In the genomic region with DNA sequence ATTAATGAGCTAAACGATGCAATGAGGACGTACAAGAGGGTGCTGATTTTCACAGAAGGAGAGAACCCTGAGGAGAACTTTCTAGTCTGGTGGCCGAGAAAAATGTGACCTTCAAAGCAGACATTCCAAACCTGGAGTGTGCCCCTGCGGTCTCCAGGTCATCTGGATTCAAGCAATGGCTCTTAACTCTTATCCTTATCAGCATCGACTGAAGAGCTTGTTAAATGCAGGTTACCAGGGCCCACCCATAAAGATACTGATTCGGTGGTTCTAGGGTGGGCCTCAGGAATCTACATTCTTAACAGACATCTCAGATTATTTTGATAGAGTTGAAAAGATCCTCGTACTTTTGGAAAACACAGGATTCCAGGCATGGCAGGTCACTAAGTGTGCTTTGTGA, we compare ENCODE assay signal across 24 cellular contexts.
A peak's percentile ranks its signal among the peaks of the same experiment; 100 is the strongest.
DNase-seq lines count a peak whose midpoint lies in the region; ATAC-seq, FAIRE-seq and TF ChIP-seq lines count a peak whose summit lies in the region.
"Had no signal": no experiment of that assay in that cellular context is flagged by ENCODE, and none has a peak within 500 bp of the region (broad histone marks: within the 10 kb centered on the region; RNA-seq: fewer than 3 reads in every experiment).

No MANE protein-coding gene starts in this region.

- H3K4me1 Mint-ChIP-seq in effector memory CD8-positive, alpha-beta T cell (ENCODE audit: low read depth in 2 of 2): peaks cover 12 to 16% of the 10 kb centered on the region in 2 donors
- H3K4me1 Mint-ChIP-seq: CD14-positive monocyte had no signal

- TF ChIP-seq CTCF in HepG2 (CRISPR knock-in tag; IDR thresholded peaks at IDR 0.05): no peak
- TF ChIP-seq CTCF in right lobe of liver (IDR thresholded peaks at IDR 0.05): no peak
- no peak for TF ChIP-seq CTCF in upper lobe of right lung (IDR thresholded peaks at IDR 0.05)

- no peak overlapping the region for H3K18ac ChIP-seq in mesendoderm (ENCODE audit: low read length)

- CTCF ChIA-PET in HepG2 (lab: Yijun Ruan, JAX; ENCODE audit: low intra/inter-chr PET ratio, low total read pairs): no interaction called here

- no peak overlapping the region for H3K23ac ChIP-seq in mesendoderm (ENCODE audit: low read length)

- WGBS in HepG2 (ENCODE audit: low lambda C conversion rate): 84% methylated on average over 7 of the region's 7 CpGs
- WGBS in right lobe of liver (ENCODE audit: insufficient coverage, low coverage, low lambda C conversion rate, missing lambda C conversion rate): 77% methylated on average over 6 of the region's 7 CpGs
- WGBS in mesendoderm (ENCODE audit: extremely low coverage, insufficient coverage, low lambda C conversion rate): no CpG with 5 or more reads among the region's 7 CpGs

- no peak overlapping the region for H4K5ac ChIP-seq in mesendoderm (ENCODE audit: low read length)

- no peak overlapping the region for H3K9ac ChIP-seq in HepG2 (ENCODE audit: insufficient read depth, low read depth, low read length)
- no peak overlapping the region for H3K9ac ChIP-seq in mesendoderm (ENCODE audit: low read length)
- H3K9ac ChIP-seq: BLaER1 treated with 17β-estradiol and CSF1 and Interleukin-3, amounts not matched to agents 10 nM and 100 nM had no signal

- H3K4ac ChIP-seq in mesendoderm (ENCODE audit: low read depth, low read length): no peak overlapping the region

- H4K8ac ChIP-seq in mesendoderm (ENCODE audit: low read depth, low read length): no peak overlapping the region

- no TSS peak for BruUV-seq in HepG2 (replicated peaks; lab: Mats Ljungman, UMichigan)

- ATAC-seq in HepG2: no peak
- ATAC-seq in right lobe of liver: no peak
- peak; percentile 32 for ATAC-seq in upper lobe of right lung
- no peak for ATAC-seq in effector memory CD8-positive, alpha-beta T cell (replicated peaks)
- ATAC-seq: GM12878 had no signal

- no peak for FAIRE-seq in HepG2 (lab: Jason Lieb, UNC)
- FAIRE-seq: A549, D721Med, GM12878, H54 had no signal

- peak overlapping the region in 1 of 2 donors; percentile 8 for H3K27ac Mint-ChIP-seq in effector memory CD8-positive, alpha-beta T cell
- H3K27ac Mint-ChIP-seq: CD14-positive monocyte; CD4-positive, alpha-beta T cell had no signal

- H3K27ac ChIP-seq in HepG2 (ENCODE audit: extremely low read length, insufficient read depth, low read length) (peak overlapping the region; percentile 11), right lobe of liver (no peak overlapping the region), mesendoderm (ENCODE audit: low read depth, low read length) (no peak overlapping the region), upper lobe of right lung (no peak overlapping the region)
- H3K27ac ChIP-seq: 22Rv1; BLaER1 treated with 17β-estradiol and CSF1 and Interleukin-3, amounts not matched to agents 10 nM and 100 nM had no signal

- no peak overlapping the region for H2BK15ac ChIP-seq in mesendoderm (replicated peaks; ENCODE audit: low read depth)

- H2AFZ ChIP-seq in HepG2 (ENCODE audit: low read length): no peak overlapping the region

- no peak overlapping the region for H3K56ac ChIP-seq in mesendoderm (ENCODE audit: low read length)

- no peaks in the 10 kb centered on the region for H3K36me3 ChIP-seq in HepG2 (replicated peaks in 1 of 2; ENCODE audit: control insufficient read depth in 1 of 2, insufficient read depth in 2 of 2, low read length in 2 of 2)
- H3K36me3 ChIP-seq in right lobe of liver: no peaks in the 10 kb centered on the region
- no peaks in the 10 kb centered on the region for H3K36me3 ChIP-seq in mesendoderm (ENCODE audit: control insufficient read depth, insufficient read depth, low read length)
- no peaks in the 10 kb centered on the region for H3K36me3 ChIP-seq in upper lobe of right lung
- H3K36me3 ChIP-seq: BE2C, HAP-1 had no signal

- peaks cover 21% of the 10 kb centered on the region for H3K36me3 Mint-ChIP-seq in effector memory CD8-positive, alpha-beta T cell (ENCODE audit: insufficient read depth)

- no peak for TF ChIP-seq EP300 in HepG2 (IDR thresholded peaks at IDR 0.05; ENCODE audit: low read depth in 2 of 2, low read length in 2 of 2)
- TF ChIP-seq EP300 in HepG2 (CRISPR knock-in tag; IDR thresholded peaks at IDR 0.05; ENCODE audit: borderline replicate concordance): no peak

- no peak overlapping the region for H2BK120ac ChIP-seq in mesendoderm (ENCODE audit: low read depth, low read length)

- H3K9me3 ChIP-seq in HepG2 (ENCODE audit: low read length) (no peaks in the 10 kb centered on the region), right lobe of liver (no peaks in the 10 kb centered on the region), upper lobe of right lung (no peaks in the 10 kb centered on the region)
- H3K9me3 ChIP-seq: A549; BE2C; BLaER1 treated with 17β-estradiol and CSF1 and Interleukin-3, amounts not matched to agents 10 nM and 100 nM; HAP-1 had no signal

- H3K4me3 ChIP-seq in HepG2 (replicated peaks in 1 of 3; ENCODE audit: insufficient read depth in 1 of 3, low read depth in 2 of 3, low read length in 3 of 3) (no peak overlapping the region), right lobe of liver (no peak overlapping the region), mesendoderm (ENCODE audit: low read length) (no peak overlapping the region), upper lobe of right lung (no peak overlapping the region)
- H3K4me3 ChIP-seq: A549; BLaER1 treated with 17β-estradiol and CSF1 and Interleukin-3, amounts not matched to agents 10 nM and 100 nM; GM12878; HAP-1 had no signal

- POLR2A ChIA-PET in HepG2 (lab: Yijun Ruan, JAX): no interaction called here

- H3K4me2 ChIP-seq in HepG2 (ENCODE audit: low read depth, low read length) (no peak overlapping the region), mesendoderm (ENCODE audit: low read length) (no peak overlapping the region)
- H3K4me2 ChIP-seq: A549; BLaER1 treated with 17β-estradiol and CSF1 and Interleukin-3, amounts not matched to agents 10 nM and 100 nM had no signal

- no peak for TF ChIP-seq POLR2A in HepG2 (IDR thresholded peaks at IDR 0.05; ENCODE audit: insufficient read depth in 1 of 2, low read depth in 2 of 2, low read length in 2 of 2)
- TF ChIP-seq POLR2A in right lobe of liver (IDR thresholded peaks at IDR 0.05): no peak

- no peaks in the 10 kb centered on the region for H3K27me3 Mint-ChIP-seq in effector memory CD8-positive, alpha-beta T cell
- H3K27me3 Mint-ChIP-seq: CD4-positive, alpha-beta T cell; CD8-positive, alpha-beta memory T cell had no signal

- TF ChIP-seq RAD21 in HepG2 (CRISPR knock-in tag; IDR thresholded peaks at IDR 0.05): no peak

- in situ Hi-C loops in HepG2 (cut with HindIII; ENCODE audit: extremely low pct_ligation_motif_present, low pct_unique_long_range_greater_than_20kb): no loop called here

- H3K4me1 ChIP-seq in HepG2 (ENCODE audit: insufficient read depth, low read length): peaks cover 18% of the 10 kb centered on the region
- H3K4me1 ChIP-seq in right lobe of liver: no peaks in the 10 kb centered on the region
- no peaks in the 10 kb centered on the region for H3K4me1 ChIP-seq in mesendoderm (ENCODE audit: control insufficient read depth, low read depth, low read length)
- H3K4me1 ChIP-seq in upper lobe of right lung: no peaks in the 10 kb centered on the region
- H3K4me1 ChIP-seq: BE2C; BLaER1 treated with 17β-estradiol and CSF1 and Interleukin-3, amounts not matched to agents 10 nM and 100 nM had no signal

- no peaks in the 10 kb centered on the region for H4K20me1 ChIP-seq in HepG2 (ENCODE audit: insufficient read depth, low read length)
- H4K20me1 ChIP-seq: BLaER1 treated with 17β-estradiol and CSF1 and Interleukin-3, amounts not matched to agents 10 nM and 100 nM had no signal

- H3K9me3 Mint-ChIP-seq in effector memory CD8-positive, alpha-beta T cell: no peaks in the 10 kb centered on the region
- H3K9me3 Mint-ChIP-seq: CD4-positive, alpha-beta T cell; CD8-positive, alpha-beta memory T cell had no signal

- H3K79me2 ChIP-seq in HepG2 (ENCODE audit: insufficient read depth, low read length): no peaks in the 10 kb centered on the region
- H3K79me2 ChIP-seq in mesendoderm (ENCODE audit: control insufficient read depth, insufficient read depth, low read length): no peaks in the 10 kb centered on the region

- H3K4me3 Mint-ChIP-seq in effector memory CD8-positive, alpha-beta T cell: no peak overlapping the region
- H3K4me3 Mint-ChIP-seq: CD14-positive monocyte; CD4-positive, alpha-beta T cell; CD8-positive, alpha-beta memory T cell had no signal

- H3K27me3 ChIP-seq in HepG2 (ENCODE audit: control insufficient read depth in 1 of 2, insufficient read depth in 2 of 2, low read length in 2 of 2): no peaks in the 10 kb centered on the region
- H3K27me3 ChIP-seq in right lobe of liver: no peaks in the 10 kb centered on the region
- H3K27me3 ChIP-seq in mesendoderm (ENCODE audit: insufficient read depth, low read length, poor library complexity): no peaks in the 10 kb centered on the region
- H3K27me3 ChIP-seq in upper lobe of right lung: no peaks in the 10 kb centered on the region
- H3K27me3 ChIP-seq: BE2C; BLaER1 treated with 17β-estradiol and CSF1 and Interleukin-3, amounts not matched to agents 10 nM and 100 nM had no signal

- no peak for DNase-seq in HepG2 (ENCODE audit: low spot score)
- DNase-seq in right lobe of liver: no peak
- peak; percentile 78 for DNase-seq in mesendoderm
- no peak for DNase-seq in upper lobe of right lung
- no peak for DNase-seq in NCI-H187 (lab: John Stamatoyannopoulos, UW)
- no peak for DNase-seq in effector memory CD8-positive, alpha-beta T cell
- DNase-seq: ACHN; AML-193; BE2C; CD4-positive, alpha-beta T cell; CD8-positive, alpha-beta memory T cell; DMS 273 treated with DMSO at 0.1 percent for 48 hours; DMS79; EL; GDM1; GOT3 had no signal

- H2BK5ac ChIP-seq in mesendoderm (ENCODE audit: low read length): no peak overlapping the region

- H2AK5ac ChIP-seq in mesendoderm (ENCODE audit: low read length): no peak overlapping the region

- intact Hi-C loops in HepG2 (cut with micrococcal nuclease; ENCODE audit: unreplicated experiment) (no loop called here), right lobe of liver (cut with DNase I) (no loop called here), upper lobe of right lung (cut with DNase I) (no loop called here)

- H3K79me1 ChIP-seq in mesendoderm (ENCODE audit: low read length): no peaks in the 10 kb centered on the region

TF ChIP-seq in HepG2, 621 proteins besides CTCF, POLR2A, EP300 and RAD21 (continues in another document):
- no peak for TF ChIP-seq RFX3 (CRISPR knock-in tag; IDR thresholded peaks at IDR 0.05)
- no peak for TF ChIP-seq ZNF382 (CRISPR knock-in tag; IDR thresholded peaks at IDR 0.05; ENCODE audit: borderline replicate concordance)
